ENCODE assay signal across 1 cellular context in the genomic region with DNA sequence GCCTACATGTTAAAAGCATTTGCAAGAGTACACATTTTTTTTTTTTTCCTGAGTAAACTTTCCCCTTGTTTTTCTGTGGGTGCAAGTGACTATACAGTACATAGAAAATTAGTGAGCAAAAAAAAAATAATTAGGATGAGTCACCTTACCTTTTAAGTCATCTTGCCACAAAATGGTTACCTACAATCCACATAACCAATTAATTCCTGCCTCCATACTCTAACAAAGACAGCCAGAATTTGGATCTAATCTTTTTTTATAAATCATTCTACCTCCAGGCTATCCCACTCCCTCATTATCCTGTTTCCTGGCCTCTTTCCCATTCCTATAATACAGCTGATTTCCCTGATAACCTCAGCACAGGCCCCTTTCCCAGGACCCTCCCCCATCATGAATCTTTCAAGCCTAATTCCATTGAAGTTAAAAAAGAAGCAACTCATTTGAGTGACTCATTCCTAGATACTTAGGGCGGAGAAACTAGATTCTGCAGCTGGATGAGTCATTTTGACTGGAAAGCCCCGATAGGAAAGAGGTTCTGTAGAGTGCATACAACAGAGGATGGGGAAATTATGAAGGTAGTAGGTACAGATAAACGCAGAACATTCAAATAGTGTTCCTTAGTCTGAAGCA.
TF ChIP-seq lines count a peak whose summit lies in the region.

No MANE protein-coding gene starts in this region.

TF ChIP-seq in GM12878, 131 proteins besides CTCF, POLR2A, EP300 and RAD21 (continued from another document and continues in another):
- TF ChIP-seq, protein P1, sequence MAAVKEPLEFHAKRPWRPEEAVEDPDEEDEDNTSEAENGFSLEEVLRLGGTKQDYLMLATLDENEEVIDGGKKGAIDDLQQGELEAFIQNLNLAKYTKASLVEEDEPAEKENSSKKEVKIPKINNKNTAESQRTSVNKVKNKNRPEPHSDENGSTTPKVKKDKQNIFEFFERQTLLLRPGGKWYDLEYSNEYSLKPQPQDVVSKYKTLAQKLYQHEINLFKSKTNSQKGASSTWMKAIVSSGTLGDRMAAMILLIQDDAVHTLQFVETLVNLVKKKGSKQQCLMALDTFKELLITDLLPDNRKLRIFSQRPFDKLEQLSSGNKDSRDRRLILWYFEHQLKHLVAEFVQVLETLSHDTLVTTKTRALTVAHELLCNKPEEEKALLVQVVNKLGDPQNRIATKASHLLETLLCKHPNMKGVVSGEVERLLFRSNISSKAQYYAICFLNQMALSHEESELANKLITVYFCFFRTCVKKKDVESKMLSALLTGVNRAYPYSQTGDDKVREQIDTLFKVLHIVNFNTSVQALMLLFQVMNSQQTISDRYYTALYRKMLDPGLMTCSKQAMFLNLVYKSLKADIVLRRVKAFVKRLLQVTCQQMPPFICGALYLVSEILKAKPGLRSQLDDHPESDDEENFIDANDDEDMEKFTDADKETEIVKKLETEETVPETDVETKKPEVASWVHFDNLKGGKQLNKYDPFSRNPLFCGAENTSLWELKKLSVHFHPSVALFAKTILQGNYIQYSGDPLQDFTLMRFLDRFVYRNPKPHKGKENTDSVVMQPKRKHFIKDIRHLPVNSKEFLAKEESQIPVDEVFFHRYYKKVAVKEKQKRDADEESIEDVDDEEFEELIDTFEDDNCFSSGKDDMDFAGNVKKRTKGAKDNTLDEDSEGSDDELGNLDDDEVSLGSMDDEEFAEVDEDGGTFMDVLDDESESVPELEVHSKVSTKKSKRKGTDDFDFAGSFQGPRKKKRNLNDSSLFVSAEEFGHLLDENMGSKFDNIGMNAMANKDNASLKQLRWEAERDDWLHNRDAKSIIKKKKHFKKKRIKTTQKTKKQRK (IDR thresholded peaks at IDR 0.05; ENCODE audit: low read depth, low read length), result no peak
- no peak for TF ChIP-seq FOXK2 (IDR thresholded peaks at IDR 0.05)
- peak; percentile 79 for TF ChIP-seq RUNX3 (IDR thresholded peaks at IDR 0.05; ENCODE audit: low read length)
- TF ChIP-seq ZSCAN29 (IDR thresholded peaks at IDR 0.05), result no peak
- TF ChIP-seq, protein P2, sequence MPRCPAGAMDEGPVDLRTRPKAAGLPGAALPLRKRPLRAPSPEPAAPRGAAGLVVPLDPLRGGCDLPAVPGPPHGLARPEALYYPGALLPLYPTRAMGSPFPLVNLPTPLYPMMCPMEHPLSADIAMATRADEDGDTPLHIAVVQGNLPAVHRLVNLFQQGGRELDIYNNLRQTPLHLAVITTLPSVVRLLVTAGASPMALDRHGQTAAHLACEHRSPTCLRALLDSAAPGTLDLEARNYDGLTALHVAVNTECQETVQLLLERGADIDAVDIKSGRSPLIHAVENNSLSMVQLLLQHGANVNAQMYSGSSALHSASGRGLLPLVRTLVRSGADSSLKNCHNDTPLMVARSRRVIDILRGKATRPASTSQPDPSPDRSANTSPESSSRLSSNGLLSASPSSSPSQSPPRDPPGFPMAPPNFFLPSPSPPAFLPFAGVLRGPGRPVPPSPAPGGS (IDR thresholded peaks at IDR 0.05; ENCODE audit: borderline replicate concordance, insufficient read depth, low read depth, low read length, poor library complexity, severe bottlenecking), result peak; percentile 85
- peak; percentile 94 for TF ChIP-seq RELA (IDR thresholded peaks at IDR 0.05; ENCODE audit: borderline replicate concordance, partially characterized antibody)
- peak; percentile 98 for TF ChIP-seq FOXM1 (IDR thresholded peaks at IDR 0.05; ENCODE audit: low read depth, low read length)
- TF ChIP-seq SMAD5 (IDR thresholded peaks at IDR 0.05; ENCODE audit: low read depth), result no peak
- TF ChIP-seq, protein P3, sequence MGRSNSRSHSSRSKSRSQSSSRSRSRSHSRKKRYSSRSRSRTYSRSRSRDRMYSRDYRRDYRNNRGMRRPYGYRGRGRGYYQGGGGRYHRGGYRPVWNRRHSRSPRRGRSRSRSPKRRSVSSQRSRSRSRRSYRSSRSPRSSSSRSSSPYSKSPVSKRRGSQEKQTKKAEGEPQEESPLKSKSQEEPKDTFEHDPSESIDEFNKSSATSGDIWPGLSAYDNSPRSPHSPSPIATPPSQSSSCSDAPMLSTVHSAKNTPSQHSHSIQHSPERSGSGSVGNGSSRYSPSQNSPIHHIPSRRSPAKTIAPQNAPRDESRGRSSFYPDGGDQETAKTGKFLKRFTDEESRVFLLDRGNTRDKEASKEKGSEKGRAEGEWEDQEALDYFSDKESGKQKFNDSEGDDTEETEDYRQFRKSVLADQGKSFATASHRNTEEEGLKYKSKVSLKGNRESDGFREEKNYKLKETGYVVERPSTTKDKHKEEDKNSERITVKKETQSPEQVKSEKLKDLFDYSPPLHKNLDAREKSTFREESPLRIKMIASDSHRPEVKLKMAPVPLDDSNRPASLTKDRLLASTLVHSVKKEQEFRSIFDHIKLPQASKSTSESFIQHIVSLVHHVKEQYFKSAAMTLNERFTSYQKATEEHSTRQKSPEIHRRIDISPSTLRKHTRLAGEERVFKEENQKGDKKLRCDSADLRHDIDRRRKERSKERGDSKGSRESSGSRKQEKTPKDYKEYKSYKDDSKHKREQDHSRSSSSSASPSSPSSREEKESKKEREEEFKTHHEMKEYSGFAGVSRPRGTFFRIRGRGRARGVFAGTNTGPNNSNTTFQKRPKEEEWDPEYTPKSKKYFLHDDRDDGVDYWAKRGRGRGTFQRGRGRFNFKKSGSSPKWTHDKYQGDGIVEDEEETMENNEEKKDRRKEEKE (IDR thresholded peaks at IDR 0.05), result no peak
- TF ChIP-seq NBN (IDR thresholded peaks at IDR 0.05), result peak; percentile 62
- TF ChIP-seq KDM1A (IDR thresholded peaks at IDR 0.05; ENCODE audit: borderline replicate concordance), result no peak
- TF ChIP-seq MTA2 (IDR thresholded peaks at IDR 0.05; ENCODE audit: low read depth), result peak; percentile 99
- peak; percentile 97 for TF ChIP-seq BCL11A (IDR thresholded peaks at IDR 0.05; ENCODE audit: low read depth, low read length)
- TF ChIP-seq, protein P4, sequence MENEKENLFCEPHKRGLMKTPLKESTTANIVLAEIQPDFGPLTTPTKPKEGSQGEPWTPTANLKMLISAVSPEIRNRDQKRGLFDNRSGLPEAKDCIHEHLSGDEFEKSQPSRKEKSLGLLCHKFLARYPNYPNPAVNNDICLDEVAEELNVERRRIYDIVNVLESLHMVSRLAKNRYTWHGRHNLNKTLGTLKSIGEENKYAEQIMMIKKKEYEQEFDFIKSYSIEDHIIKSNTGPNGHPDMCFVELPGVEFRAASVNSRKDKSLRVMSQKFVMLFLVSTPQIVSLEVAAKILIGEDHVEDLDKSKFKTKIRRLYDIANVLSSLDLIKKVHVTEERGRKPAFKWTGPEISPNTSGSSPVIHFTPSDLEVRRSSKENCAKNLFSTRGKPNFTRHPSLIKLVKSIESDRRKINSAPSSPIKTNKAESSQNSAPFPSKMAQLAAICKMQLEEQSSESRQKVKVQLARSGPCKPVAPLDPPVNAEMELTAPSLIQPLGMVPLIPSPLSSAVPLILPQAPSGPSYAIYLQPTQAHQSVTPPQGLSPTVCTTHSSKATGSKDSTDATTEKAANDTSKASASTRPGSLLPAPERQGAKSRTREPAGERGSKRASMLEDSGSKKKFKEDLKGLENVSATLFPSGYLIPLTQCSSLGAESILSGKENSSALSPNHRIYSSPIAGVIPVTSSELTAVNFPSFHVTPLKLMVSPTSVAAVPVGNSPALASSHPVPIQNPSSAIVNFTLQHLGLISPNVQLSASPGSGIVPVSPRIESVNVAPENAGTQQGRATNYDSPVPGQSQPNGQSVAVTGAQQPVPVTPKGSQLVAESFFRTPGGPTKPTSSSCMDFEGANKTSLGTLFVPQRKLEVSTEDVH (IDR thresholded peaks at IDR 0.05; ENCODE audit: low read depth, partially characterized antibody), result no peak
- no peak for TF ChIP-seq POLR2AphosphoS5 (IDR thresholded peaks at IDR 0.05; ENCODE audit: low read length)
- no peak for TF ChIP-seq BRCA1 (IDR thresholded peaks at IDR 0.05; ENCODE audit: low read depth, low read length)
- no peak for TF ChIP-seq RBBP5 (conservative IDR thresholded peaks at IDR 0.05)
- TF ChIP-seq JUND (IDR thresholded peaks at IDR 0.05; ENCODE audit: low read depth, low read length), result peak; percentile 91
- TF ChIP-seq WRNIP1 (IDR thresholded peaks at IDR 0.05; ENCODE audit: borderline replicate concordance, low read depth, low read length), result no peak
- peak; percentile 99 for TF ChIP-seq JUNB (IDR thresholded peaks at IDR 0.05)
- TF ChIP-seq, protein P5, sequence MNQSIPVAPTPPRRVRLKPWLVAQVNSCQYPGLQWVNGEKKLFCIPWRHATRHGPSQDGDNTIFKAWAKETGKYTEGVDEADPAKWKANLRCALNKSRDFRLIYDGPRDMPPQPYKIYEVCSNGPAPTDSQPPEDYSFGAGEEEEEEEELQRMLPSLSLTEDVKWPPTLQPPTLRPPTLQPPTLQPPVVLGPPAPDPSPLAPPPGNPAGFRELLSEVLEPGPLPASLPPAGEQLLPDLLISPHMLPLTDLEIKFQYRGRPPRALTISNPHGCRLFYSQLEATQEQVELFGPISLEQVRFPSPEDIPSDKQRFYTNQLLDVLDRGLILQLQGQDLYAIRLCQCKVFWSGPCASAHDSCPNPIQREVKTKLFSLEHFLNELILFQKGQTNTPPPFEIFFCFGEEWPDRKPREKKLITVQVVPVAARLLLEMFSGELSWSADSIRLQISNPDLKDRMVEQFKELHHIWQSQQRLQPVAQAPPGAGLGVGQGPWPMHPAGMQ (IDR thresholded peaks at IDR 0.05; ENCODE audit: borderline replicate concordance), result no peak
- TF ChIP-seq, protein P6, sequence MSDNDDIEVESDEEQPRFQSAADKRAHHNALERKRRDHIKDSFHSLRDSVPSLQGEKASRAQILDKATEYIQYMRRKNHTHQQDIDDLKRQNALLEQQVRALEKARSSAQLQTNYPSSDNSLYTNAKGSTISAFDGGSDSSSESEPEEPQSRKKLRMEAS (IDR thresholded peaks at IDR 0.05; ENCODE audit: low read depth, low read length), result no peak
- TF ChIP-seq MXI1 (IDR thresholded peaks at IDR 0.05; ENCODE audit: low read depth, low read length), result no peak
- TF ChIP-seq RFX5 (IDR thresholded peaks at IDR 0.05; ENCODE audit: low read depth, low read length), result no peak
- TF ChIP-seq TBL1XR1 (IDR thresholded peaks at IDR 0.05; ENCODE audit: low read depth, low read length), result no peak
- TF ChIP-seq ZNF622 (IDR thresholded peaks at IDR 0.05), result no peak
- no peak for TF ChIP-seq SIX5 (IDR thresholded peaks at IDR 0.05; ENCODE audit: low read depth, low read length, severe bottlenecking)
- TF ChIP-seq, protein P7, sequence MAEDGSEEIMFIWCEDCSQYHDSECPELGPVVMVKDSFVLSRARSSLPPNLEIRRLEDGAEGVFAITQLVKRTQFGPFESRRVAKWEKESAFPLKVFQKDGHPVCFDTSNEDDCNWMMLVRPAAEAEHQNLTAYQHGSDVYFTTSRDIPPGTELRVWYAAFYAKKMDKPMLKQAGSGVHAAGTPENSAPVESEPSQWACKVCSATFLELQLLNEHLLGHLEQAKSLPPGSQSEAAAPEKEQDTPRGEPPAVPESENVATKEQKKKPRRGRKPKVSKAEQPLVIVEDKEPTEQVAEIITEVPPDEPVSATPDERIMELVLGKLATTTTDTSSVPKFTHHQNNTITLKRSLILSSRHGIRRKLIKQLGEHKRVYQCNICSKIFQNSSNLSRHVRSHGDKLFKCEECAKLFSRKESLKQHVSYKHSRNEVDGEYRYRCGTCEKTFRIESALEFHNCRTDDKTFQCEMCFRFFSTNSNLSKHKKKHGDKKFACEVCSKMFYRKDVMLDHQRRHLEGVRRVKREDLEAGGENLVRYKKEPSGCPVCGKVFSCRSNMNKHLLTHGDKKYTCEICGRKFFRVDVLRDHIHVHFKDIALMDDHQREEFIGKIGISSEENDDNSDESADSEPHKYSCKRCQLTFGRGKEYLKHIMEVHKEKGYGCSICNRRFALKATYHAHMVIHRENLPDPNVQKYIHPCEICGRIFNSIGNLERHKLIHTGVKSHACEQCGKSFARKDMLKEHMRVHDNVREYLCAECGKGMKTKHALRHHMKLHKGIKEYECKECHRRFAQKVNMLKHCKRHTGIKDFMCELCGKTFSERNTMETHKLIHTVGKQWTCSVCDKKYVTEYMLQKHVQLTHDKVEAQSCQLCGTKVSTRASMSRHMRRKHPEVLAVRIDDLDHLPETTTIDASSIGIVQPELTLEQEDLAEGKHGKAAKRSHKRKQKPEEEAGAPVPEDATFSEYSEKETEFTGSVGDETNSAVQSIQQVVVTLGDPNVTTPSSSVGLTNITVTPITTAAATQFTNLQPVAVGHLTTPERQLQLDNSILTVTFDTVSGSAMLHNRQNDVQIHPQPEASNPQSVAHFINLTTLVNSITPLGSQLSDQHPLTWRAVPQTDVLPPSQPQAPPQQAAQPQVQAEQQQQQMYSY (CRISPR knock-in tag; IDR thresholded peaks at IDR 0.05), result no peak
- peak; percentile 44; the same call in 1 of the 2 replicates for TF ChIP-seq PML (IDR thresholded peaks at IDR 0.05; ENCODE audit: low read length)
- TF ChIP-seq, protein P8, sequence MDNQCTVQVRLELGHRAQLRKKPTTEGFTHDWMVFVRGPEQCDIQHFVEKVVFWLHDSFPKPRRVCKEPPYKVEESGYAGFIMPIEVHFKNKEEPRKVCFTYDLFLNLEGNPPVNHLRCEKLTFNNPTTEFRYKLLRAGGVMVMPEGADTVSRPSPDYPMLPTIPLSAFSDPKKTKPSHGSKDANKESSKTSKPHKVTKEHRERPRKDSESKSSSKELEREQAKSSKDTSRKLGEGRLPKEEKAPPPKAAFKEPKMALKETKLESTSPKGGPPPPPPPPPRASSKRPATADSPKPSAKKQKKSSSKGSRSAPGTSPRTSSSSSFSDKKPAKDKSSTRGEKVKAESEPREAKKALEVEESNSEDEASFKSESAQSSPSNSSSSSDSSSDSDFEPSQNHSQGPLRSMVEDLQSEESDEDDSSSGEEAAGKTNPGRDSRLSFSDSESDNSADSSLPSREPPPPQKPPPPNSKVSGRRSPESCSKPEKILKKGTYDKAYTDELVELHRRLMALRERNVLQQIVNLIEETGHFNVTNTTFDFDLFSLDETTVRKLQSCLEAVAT (IDR thresholded peaks at IDR 0.05), result no peak
- TF ChIP-seq LARP7 (IDR thresholded peaks at IDR 0.05), result no peak
- TF ChIP-seq CHD2 (IDR thresholded peaks at IDR 0.05; ENCODE audit: borderline replicate concordance, low read depth, low read length), result 0 out of 2 replicates have a peak, but pooled peaks have one; percentile 20
- no peak for TF ChIP-seq SPI1 (IDR thresholded peaks at IDR 0.05; ENCODE audit: borderline replicate concordance, insufficient read depth, low read depth, low read length)
- TF ChIP-seq MEF2B (IDR thresholded peaks at IDR 0.05; ENCODE audit: partially characterized antibody, poor library complexity, severe bottlenecking), result peak; percentile 55
- no peak for TF ChIP-seq RAD51 (IDR thresholded peaks at IDR 0.05)
- TF ChIP-seq TCF7 (IDR thresholded peaks at IDR 0.05; ENCODE audit: borderline replicate concordance), result peak; percentile 80; the same call in 1 of the 2 replicates
- TF ChIP-seq GATAD2B (conservative IDR thresholded peaks at IDR 0.05; ENCODE audit: low read depth), result 0 out of 2 replicates have a peak, but pooled peaks have one; percentile 54
- TF ChIP-seq STAT3 (IDR thresholded peaks at IDR 0.05; ENCODE audit: low read depth, low read length), result no peak
- no peak; the same call in 1 of the 2 replicates for TF ChIP-seq SMC3 (IDR thresholded peaks at IDR 0.05; ENCODE audit: borderline replicate concordance, low read length)
- no peak for TF ChIP-seq EZH2 (IDR thresholded peaks at IDR 0.05; ENCODE audit: borderline replicate concordance, control insufficient read depth, low read depth, low read length)
- TF ChIP-seq, protein P9, sequence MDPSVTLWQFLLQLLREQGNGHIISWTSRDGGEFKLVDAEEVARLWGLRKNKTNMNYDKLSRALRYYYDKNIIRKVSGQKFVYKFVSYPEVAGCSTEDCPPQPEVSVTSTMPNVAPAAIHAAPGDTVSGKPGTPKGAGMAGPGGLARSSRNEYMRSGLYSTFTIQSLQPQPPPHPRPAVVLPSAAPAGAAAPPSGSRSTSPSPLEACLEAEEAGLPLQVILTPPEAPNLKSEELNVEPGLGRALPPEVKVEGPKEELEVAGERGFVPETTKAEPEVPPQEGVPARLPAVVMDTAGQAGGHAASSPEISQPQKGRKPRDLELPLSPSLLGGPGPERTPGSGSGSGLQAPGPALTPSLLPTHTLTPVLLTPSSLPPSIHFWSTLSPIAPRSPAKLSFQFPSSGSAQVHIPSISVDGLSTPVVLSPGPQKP (IDR thresholded peaks at IDR 0.05; ENCODE audit: low read depth, low read length), result no peak
- TF ChIP-seq ZNF274 (IDR thresholded peaks at IDR 0.05; ENCODE audit: insufficient read depth, insufficient read length), result no peak
